22 cellular contexts compared by ENCODE assay signal in the genomic region with DNA sequence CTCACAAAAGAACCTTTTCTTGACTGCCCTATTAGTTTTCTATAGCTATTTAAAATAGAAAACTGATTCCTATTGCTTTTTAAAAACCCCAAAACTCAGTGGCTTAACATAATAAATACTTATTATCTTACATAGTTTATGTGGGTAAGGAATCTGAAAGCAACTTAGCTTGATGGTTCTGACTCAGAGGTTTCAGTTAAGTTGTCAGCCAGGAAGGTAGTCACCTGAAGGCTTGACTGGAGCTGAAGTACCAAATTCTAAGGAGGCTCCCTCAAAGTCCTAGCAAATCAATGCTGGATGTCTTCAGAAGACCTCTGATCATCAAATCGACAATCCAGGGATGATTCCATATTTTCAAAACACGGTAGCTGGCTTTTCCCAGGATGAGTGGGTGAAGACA.
"Had no signal": no experiment of that assay in that cellular context is flagged by ENCODE, and none has a peak within 500 bp of the region (broad histone marks: within the 10 kb centered on the region; RNA-seq: fewer than 3 reads in every experiment).

No MANE protein-coding gene starts in this region.

- H3K27me3 ChIP-seq: body of pancreas, dorsolateral prefrontal cortex, right lobe of liver had no signal

- H3K4me3 Mint-ChIP-seq: activated CD4-positive, alpha-beta T cell treated with anti-CD3 and anti-CD28 coated beads for 36 hours; activated CD8-positive, alpha-beta memory T cell treated with anti-CD3 and anti-CD28 coated beads, Interleukin-2, amount 10 ng/mL, durations not matched to agents 7 days and 5 days; activated CD8-positive, alpha-beta T cell treated with anti-CD3 and anti-CD28 coated beads, Interleukin-2, amount 10 ng/mL, durations not matched to agents 7 days and 5 days; activated naive CD8-positive, alpha-beta T cell; activated T-cell treated with anti-CD3 and anti-CD28 coated beads, Interleukin-2, amount 50 U/mL, for 72 hours; nephron had no signal

- H3K36me3 ChIP-seq: right lobe of liver, thoracic aorta had no signal

- H3K4me3 ChIP-seq: body of pancreas, coronary artery, dorsolateral prefrontal cortex, right lobe of liver, thoracic aorta had no signal

- H3K4me1 Mint-ChIP-seq: activated CD4-positive, alpha-beta T cell treated with anti-CD3 and anti-CD28 coated beads for 36 hours; activated CD8-positive, alpha-beta memory T cell treated with anti-CD3 and anti-CD28 coated beads, Interleukin-2, amount 10 ng/mL, durations not matched to agents 7 days and 5 days had no signal

- ATAC-seq: activated CD4-positive, alpha-beta T cell treated with anti-CD3 and anti-CD28 coated beads for 36 hours; activated CD8-positive, alpha-beta memory T cell treated with anti-CD3 and anti-CD28 coated beads, Interleukin-2, amount 10 ng/mL, durations not matched to agents 7 days and 5 days; activated CD8-positive, alpha-beta T cell treated with anti-CD3 and anti-CD28 coated beads, Interleukin-2, amount 10 ng/mL, durations not matched to agents 7 days and 5 days; activated T-cell treated with anti-CD3 and anti-CD28 coated beads, Interleukin-2, amount 50 U/mL, for 72 hours; body of pancreas; left cardiac atrium; left ventricle myocardium superior; right lobe of liver; stimulated activated naive CD8-positive, alpha-beta T cell treated with anti-CD3 and anti-CD28 coated beads, Interleukin-15, Interleukin-2, amounts not matched to agents 100 U/mL and 50 U/mL, for 24 hours had no signal

- H3K27me3 Mint-ChIP-seq: activated CD4-positive, alpha-beta T cell treated with anti-CD3 and anti-CD28 coated beads for 36 hours; activated CD8-positive, alpha-beta memory T cell treated with anti-CD3 and anti-CD28 coated beads, Interleukin-2, amount 10 ng/mL, durations not matched to agents 7 days and 5 days; activated naive CD8-positive, alpha-beta T cell had no signal

- H3K27ac ChIP-seq: body of pancreas, coronary artery, dorsolateral prefrontal cortex, right lobe of liver, thoracic aorta had no signal

- DNase-seq: activated CD4-positive, alpha-beta T cell treated with anti-CD3 and anti-CD28 coated beads for 36 hours; activated CD4-positive, CD25-positive, alpha-beta regulatory T cell; activated CD8-positive, alpha-beta memory T cell treated with anti-CD3 and anti-CD28 coated beads, Interleukin-2, amount 10 ng/mL, durations not matched to agents 7 days and 5 days; activated CD8-positive, alpha-beta T cell treated with anti-CD3 and anti-CD28 coated beads, Interleukin-2, amount 10 ng/mL, durations not matched to agents 7 days and 5 days; activated naive CD4-positive, alpha-beta T cell treated with Interleukin-2 at 50 U/mL for 16 hours; activated T-cell treated with anti-CD3 and anti-CD28 coated beads, Interleukin-2, amount 50 U/mL, for 72 hours; anterior cingulate cortex; body of pancreas; dorsolateral prefrontal cortex; effector memory CD4-positive, alpha-beta T cell; foreskin melanocyte; left cardiac atrium; left ventricle myocardium superior; right lobe of liver; stimulated activated CD4-positive, alpha-beta T cell treated with anti-CD3 and anti-CD28 coated beads, Interleukin-12 subunit alpha, Interleukin-12 subunit beta, amount 100 ng/mL, for 4 hours; stimulated activated CD4-positive, alpha-beta T cell treated with anti-CD3 and anti-CD28 coated beads, Interleukin-4, amount 100 ng/mL, for 1 hour; stimulated activated naive CD8-positive, alpha-beta T cell treated with anti-CD3 and anti-CD28 coated beads, Interleukin-15, Interleukin-2, amounts not matched to agents 100 U/mL and 50 U/mL, for 24 hours; trophoblast cell had no signal

- H3K27ac Mint-ChIP-seq: activated CD4-positive, alpha-beta T cell treated with anti-CD3 and anti-CD28 coated beads for 36 hours; activated CD8-positive, alpha-beta memory T cell treated with anti-CD3 and anti-CD28 coated beads, Interleukin-2, amount 10 ng/mL, durations not matched to agents 7 days and 5 days; activated CD8-positive, alpha-beta T cell treated with anti-CD3 and anti-CD28 coated beads, Interleukin-2, amount 10 ng/mL, durations not matched to agents 7 days and 5 days; activated naive CD8-positive, alpha-beta T cell; activated T-cell treated with anti-CD3 and anti-CD28 coated beads, Interleukin-2, amount 50 U/mL, for 72 hours had no signal

- H3K9me3 ChIP-seq: body of pancreas, right lobe of liver, thoracic aorta had no signal

- H3K4me1 ChIP-seq: body of pancreas, right lobe of liver had no signal

- H3K36me3 Mint-ChIP-seq: activated CD8-positive, alpha-beta memory T cell treated with anti-CD3 and anti-CD28 coated beads, Interleukin-2, amount 10 ng/mL, durations not matched to agents 7 days and 5 days; activated naive CD8-positive, alpha-beta T cell had no signal
